In the genomic region with DNA sequence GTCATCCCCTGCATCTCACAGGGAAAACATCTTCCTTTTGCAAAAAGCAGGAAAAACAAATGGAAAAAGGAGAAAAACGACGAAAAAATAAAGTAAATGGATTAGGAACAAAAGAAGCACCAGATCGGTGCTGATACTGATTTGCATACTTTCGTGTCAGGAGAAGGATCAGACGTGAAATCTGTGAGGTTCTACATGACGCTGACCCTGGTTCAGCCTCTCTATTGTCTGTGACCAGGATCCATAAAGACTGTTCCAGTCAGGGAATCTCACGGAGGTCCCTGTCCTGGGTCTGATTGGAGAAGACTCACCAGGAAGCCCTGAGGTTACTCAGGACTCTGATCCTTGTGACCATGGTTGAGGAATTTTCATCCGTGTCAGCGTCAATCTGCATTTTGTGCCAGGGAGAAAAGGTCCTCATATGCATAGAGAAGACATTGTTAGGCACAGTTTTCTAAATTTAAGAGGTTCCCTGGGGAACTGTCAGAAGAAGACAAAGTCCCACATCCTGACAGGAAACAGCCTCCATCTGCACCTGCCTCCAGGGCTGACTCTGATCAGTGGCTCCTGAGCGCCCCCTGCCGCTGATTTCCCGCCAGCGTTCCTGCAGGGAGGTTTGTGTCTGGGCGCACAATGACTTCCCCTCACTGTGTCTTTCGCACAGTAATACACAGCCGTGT, we compare ENCODE assay signal across 8 cellular contexts.
A peak's percentile ranks its signal among the peaks of the same experiment; 100 is the strongest.
DNase-seq lines count a peak whose midpoint lies in the region; ATAC-seq and TF ChIP-seq lines count a peak whose summit lies in the region.
"Not testable (repeated sequence)": the region's sequence is repeated elsewhere in the genome, so short reads cannot be mapped to it uniquely, and the experiment has no call there.

No MANE protein-coding gene starts in this region.

- H3K27me3 Mint-ChIP-seq in activated CD4-positive, alpha-beta memory T cell treated with anti-CD3 and anti-CD28 coated beads, Interleukin-2, amount 10 ng/mL, durations not matched to agents 7 days and 5 days = not testable (repeated sequence)

- H3K27ac ChIP-seq in BLaER1 treated with 17β-estradiol and CSF1 and Interleukin-3, amounts not matched to agents 10 nM and 100 nM = peak overlapping the region in 8 of 11 experiments; percentile 63 to 91 (median 86); a peak in 16 of 22 replicates
- H3K27ac ChIP-seq in Peyer's patch = peak overlapping the region in 1 of 4 donors; percentile 2
- H3K27ac ChIP-seq in esophagus squamous epithelium = not testable (repeated sequence)

- not testable (repeated sequence) for H3K36me3 ChIP-seq in BLaER1 treated with 17β-estradiol and CSF1 and Interleukin-3, amounts not matched to agents 10 nM and 100 nM; Peyer's patch; esophagus squamous epithelium

- ATAC-seq in GM18870 (IDR thresholded peaks at IDR 0.05; ENCODE audit: unreplicated experiment) = peak; percentile 45

- POLR2A ChIA-PET in activated CD4-positive, alpha-beta memory T cell treated with anti-CD3 and anti-CD28 coated beads, Interleukin-2, amount 10 ng/mL, durations not matched to agents 7 days and 5 days (lab: Charles Lee) = not testable (repeated sequence)

- not testable (repeated sequence) for H3K4me1 Mint-ChIP-seq in activated CD4-positive, alpha-beta memory T cell treated with anti-CD3 and anti-CD28 coated beads, Interleukin-2, amount 10 ng/mL, durations not matched to agents 7 days and 5 days

- not testable (repeated sequence) for H4K20me1 ChIP-seq in BLaER1 treated with 17β-estradiol and CSF1 and Interleukin-3, amounts not matched to agents 10 nM and 100 nM

- H3K27ac Mint-ChIP-seq in activated CD4-positive, alpha-beta memory T cell treated with anti-CD3 and anti-CD28 coated beads, Interleukin-2, amount 10 ng/mL, durations not matched to agents 7 days and 5 days = not testable (repeated sequence)

- H3K9me3 ChIP-seq in BLaER1 treated with 17β-estradiol and CSF1 and Interleukin-3, amounts not matched to agents 10 nM and 100 nM (replicated peaks in 1 of 11); Peyer's patch; esophagus squamous epithelium: not testable (repeated sequence)

- intact Hi-C loops in esophagus squamous epithelium (cut with DNase I) = not testable (repeated sequence)

- peak overlapping the region; percentile 67 to 92 (median 80) for H3K4me2 ChIP-seq in BLaER1 treated with 17β-estradiol and CSF1 and Interleukin-3, amounts not matched to agents 10 nM and 100 nM

- H3K9ac ChIP-seq in BLaER1 treated with 17β-estradiol and CSF1 and Interleukin-3, amounts not matched to agents 10 nM and 100 nM = peak overlapping the region in 8 of 11 experiments; percentile 53 to 83 (median 73); a peak in 16 of 22 replicates

- CTCF ChIA-PET in activated CD4-positive, alpha-beta memory T cell treated with anti-CD3 and anti-CD28 coated beads, Interleukin-2, amount 10 ng/mL, durations not matched to agents 7 days and 5 days (lab: Charles Lee) = not testable (repeated sequence)

- H3K4me3 Mint-ChIP-seq in activated CD4-positive, alpha-beta memory T cell treated with anti-CD3 and anti-CD28 coated beads, Interleukin-2, amount 10 ng/mL, durations not matched to agents 7 days and 5 days = not testable (repeated sequence)

- DNase-seq in Peyer's patch = peak in 2 of 3 donors; percentile 96 to 98
- peak; percentile 68 for DNase-seq in activated CD4-positive, alpha-beta memory T cell treated with anti-CD3 and anti-CD28 coated beads, Interleukin-2, amount 10 ng/mL, durations not matched to agents 7 days and 5 days
- peak; percentile 70 for DNase-seq in activated effector memory CD4-positive, alpha-beta T cell treated with Interleukin-2 at 50 U/mL for 16 hours
- DNase-seq in esophagus squamous epithelium (lab: John Stamatoyannopoulos, UW) = not testable (repeated sequence)
- DNase-seq in stimulated activated CD4-positive, alpha-beta T cell treated with anti-CD3 and anti-CD28 coated beads, Interleukin-12 subunit alpha, Interleukin-12 subunit beta, amount 100 ng/mL, for 4 hours = peak; percentile 89
- DNase-seq in stimulated activated CD8-positive, alpha-beta memory T cell treated with anti-CD3 and anti-CD28 coated beads, Interleukin-2, amount 100 ng/mL, for 48 hours (ENCODE audit: low read depth in 2 of 2) = peak; percentile 66 to 93

- TF ChIP-seq POLR2A in Peyer's patch (IDR thresholded peaks at IDR 0.05); esophagus squamous epithelium (IDR thresholded peaks at IDR 0.05): not testable (repeated sequence)

- TF ChIP-seq CTCF in Peyer's patch (IDR thresholded peaks at IDR 0.05) (peak in 4 of 6 experiments; percentile 39 to 73 (median 63)), esophagus squamous epithelium (IDR thresholded peaks at IDR 0.05) (peak in 4 of 6 experiments; percentile 28 to 43 (median 34))

- peak overlapping the region in 8 of 10 experiments; percentile 9 to 63 (median 54); a peak in 15 of 20 replicates for H3K4me3 ChIP-seq in BLaER1 treated with 17β-estradiol and CSF1 and Interleukin-3, amounts not matched to agents 10 nM and 100 nM
- not testable (repeated sequence) for H3K4me3 ChIP-seq in Peyer's patch, esophagus squamous epithelium

- H3K9me3 Mint-ChIP-seq in activated CD4-positive, alpha-beta memory T cell treated with anti-CD3 and anti-CD28 coated beads, Interleukin-2, amount 10 ng/mL, durations not matched to agents 7 days and 5 days = not testable (repeated sequence)

- not testable (repeated sequence) for H3K36me3 Mint-ChIP-seq in activated CD4-positive, alpha-beta memory T cell treated with anti-CD3 and anti-CD28 coated beads, Interleukin-2, amount 10 ng/mL, durations not matched to agents 7 days and 5 days (ENCODE audit: low read depth)

- peaks cover 0 to 54% (median 42%) of the 10 kb centered on the region in 10 experiments; a peak in 17 of 20 replicates for H3K4me1 ChIP-seq in BLaER1 treated with 17β-estradiol and CSF1 and Interleukin-3, amounts not matched to agents 10 nM and 100 nM
- not testable (repeated sequence) for H3K4me1 ChIP-seq in Peyer's patch, esophagus squamous epithelium

- WGBS in esophagus squamous epithelium, 2 donors = 44 to 45% methylated on average over 16 of the region's 16 CpGs

- H3K27me3 ChIP-seq in BLaER1 treated with 17β-estradiol and CSF1 and Interleukin-3, amounts not matched to agents 10 nM and 100 nM; Peyer's patch; esophagus squamous epithelium: not testable (repeated sequence)
